In the genomic region with DNA sequence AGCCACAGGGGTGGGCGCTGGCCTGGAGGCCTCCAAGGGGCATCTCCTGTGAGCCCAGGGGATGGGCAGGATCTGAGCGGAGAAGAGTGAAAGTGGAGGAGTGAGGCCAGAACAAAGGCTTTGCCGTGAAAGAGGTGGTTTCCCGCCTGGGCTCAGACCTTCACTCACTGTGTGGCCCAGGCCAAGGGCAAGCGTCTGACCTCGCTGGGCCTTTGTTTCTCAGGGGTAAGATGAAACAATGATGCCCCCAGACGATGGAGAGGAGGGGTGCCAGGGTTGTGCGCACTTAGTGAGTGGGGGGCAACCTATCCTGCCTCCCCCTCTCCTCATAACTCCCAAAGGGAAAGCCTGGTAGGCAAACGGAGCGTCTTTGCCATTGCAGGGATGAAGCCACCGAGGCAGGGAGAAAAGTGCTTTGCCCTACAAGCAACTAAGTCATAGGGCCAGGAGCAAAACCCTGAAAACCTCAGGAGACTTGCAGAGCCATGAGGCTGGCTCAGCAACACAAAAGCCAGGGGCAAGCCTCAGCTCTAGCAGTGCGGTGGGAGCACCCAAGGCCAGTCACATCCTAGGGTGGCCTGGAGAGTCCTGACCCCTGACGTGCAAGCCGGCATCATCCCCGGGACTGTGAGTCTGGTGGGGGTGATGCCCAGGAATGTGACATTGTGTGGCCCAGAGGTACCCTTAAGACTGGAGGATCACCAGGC, we compare ENCODE assay signal across 9 cellular contexts. TPM values are rescaled to one million over a fixed set of nuclear protein-coding genes. Genes with fewer than 3 reads are reported as not detected.
DNase-seq lines count a peak whose midpoint lies in the region; ATAC-seq and TF ChIP-seq lines count a peak whose summit lies in the region.
"Had no signal": no experiment of that assay in that cellular context is flagged by ENCODE, and none has a peak within 500 bp of the region (broad histone marks: within the 10 kb centered on the region; RNA-seq: fewer than 3 reads in every experiment).

No MANE protein-coding gene starts in this region.

- 0 out of 2 replicates have a peak overlapping the region, but pooled peaks have one; percentile 63 for H2AFZ ChIP-seq in SK-N-SH (ENCODE audit: low read depth)

- H4K20me1 ChIP-seq in SK-N-SH (ENCODE audit: insufficient read depth), result peaks cover 18% of the 10 kb centered on the region

- ATAC-seq in SK-N-SH treated with all-trans-retinoic acid at 6 μM for 48 hours, result no peak
- peak; percentile 5 for ATAC-seq in activated CD8-positive, alpha-beta T cell treated with anti-CD3 and anti-CD28 coated beads for 36 hours
- ATAC-seq in stimulated activated memory B cell treated with anti-CD40 and anti-IgM and Interleukin-4, amounts not matched to agents 10 μg/mL and 1 μg/mL and 100 μg/mL, for 72 hours, result no peak
- no peak for ATAC-seq in HG02610 (IDR thresholded peaks at IDR 0.05; ENCODE audit: unreplicated experiment)
- no peak for ATAC-seq in gastrocnemius medialis

- DNase-seq in SK-N-SH (no peak), mucosa of gallbladder (ENCODE audit: low spot score) (no peak), gastrocnemius medialis (no peak)
- no peak for DNase-seq in activated CD8-positive, alpha-beta T cell treated with anti-CD3 and anti-CD28 coated beads for 36 hours

- H3K27me3 ChIP-seq in SK-N-SH (ENCODE audit: insufficient read depth) (no peaks in the 10 kb centered on the region), iPS-18a (ENCODE audit: control insufficient read depth, insufficient read depth, low read length) (no peaks in the 10 kb centered on the region), gastrocnemius medialis (peaks cover 15 to 21% (median 18%) of the 10 kb centered on the region in 3 donors)

- peaks cover 8% of the 10 kb centered on the region for H3F3A ChIP-seq in SK-N-SH (replicated peaks; ENCODE audit: insufficient read depth)

- peaks cover 22% of the 10 kb centered on the region for H3K79me2 ChIP-seq in SK-N-SH (ENCODE audit: insufficient read depth)

- H3K27me3 Mint-ChIP-seq in activated CD8-positive, alpha-beta T cell treated with anti-CD3 and anti-CD28 coated beads for 36 hours, result no peaks in the 10 kb centered on the region
- peaks cover 42% of the 10 kb centered on the region for H3K27me3 Mint-ChIP-seq in stimulated activated memory B cell treated with anti-CD40 and anti-IgM and Interleukin-4, amounts not matched to agents 10 μg/mL and 1 μg/mL and 100 μg/mL, for 72 hours

- in situ Hi-C loops in gastrocnemius medialis (cut with MboI; ENCODE audit: low sequenced_read_pairs in 4 of 4), result loop anchor here in 1 of 4 donors (10.0 kb wide), 1 partner anchor 61 kb away; no protein-coding TSS in a partner anchor

- no peaks in the 10 kb centered on the region for H3K9me2 ChIP-seq in SK-N-SH

- intact Hi-C loops in activated CD8-positive, alpha-beta T cell treated with anti-CD3 and anti-CD28 coated beads for 36 hours (cut with micrococcal nuclease), result no loop called here
- intact Hi-C loops in gastrocnemius medialis (cut with DNase I; ENCODE audit: low total_unique reads), result no loop called here

- CTCF ChIA-PET in SK-N-SH (lab: Yijun Ruan, JAX), result interaction anchor here (1.7 to 5.5 kb wide), 2 partner anchors 13 to 116 kb away, joined by 5 to 27 read pairs; a partner anchor contains a TSS
- CTCF ChIA-PET in activated CD8-positive, alpha-beta T cell treated with anti-CD3 and anti-CD28 coated beads for 36 hours (lab: Charles Lee), result interaction anchor here (2.2 kb wide), 1 partner anchor 12 kb away, joined by 13 read pairs; no protein-coding TSS in a partner anchor

- TF ChIP-seq RAD21 in SK-N-SH (IDR thresholded peaks at IDR 0.05; ENCODE audit: low read length), result no peak

- H3K36me3 ChIP-seq in SK-N-SH (replicated peaks in 1 of 2; ENCODE audit: control insufficient read depth in 1 of 2, insufficient read depth in 2 of 2, low read length in 1 of 2) (no peaks in the 10 kb centered on the region), iPS-18a (ENCODE audit: control insufficient read depth, low read depth, low read length) (no peaks in the 10 kb centered on the region), gastrocnemius medialis (no peaks in the 10 kb centered on the region)

- peak overlapping the region; percentile 63 for H3K9ac ChIP-seq in SK-N-SH
- H3K9ac ChIP-seq in iPS-18a (ENCODE audit: low read length), result peak overlapping the region; percentile 91

- TF ChIP-seq CTCF in SK-N-SH (IDR thresholded peaks at IDR 0.05), result no peak
- no peak for TF ChIP-seq CTCF in activated CD8-positive, alpha-beta T cell treated with anti-CD3 and anti-CD28 coated beads for 36 hours (IDR thresholded peaks at IDR 0.05)
- TF ChIP-seq CTCF in gastrocnemius medialis (IDR thresholded peaks at IDR 0.05 in 4 of 5, conservative IDR thresholded peaks at IDR 0.05 in 1 of 5), result no peak

- H3K9me3 ChIP-seq in SK-N-SH (no peaks in the 10 kb centered on the region), iPS-18a (ENCODE audit: control insufficient read depth, low read depth, low read length) (no peaks in the 10 kb centered on the region), gastrocnemius medialis (no peaks in the 10 kb centered on the region)

- peaks cover 5% of the 10 kb centered on the region for H3K36me3 Mint-ChIP-seq in activated CD8-positive, alpha-beta T cell treated with anti-CD3 and anti-CD28 coated beads for 36 hours (ENCODE audit: low read depth)
- no peaks in the 10 kb centered on the region for H3K36me3 Mint-ChIP-seq in stimulated activated memory B cell treated with anti-CD40 and anti-IgM and Interleukin-4, amounts not matched to agents 10 μg/mL and 1 μg/mL and 100 μg/mL, for 72 hours

- peak overlapping the region; percentile 84 for H3K4me2 ChIP-seq in SK-N-SH

- H3K9me3 Mint-ChIP-seq in activated CD8-positive, alpha-beta T cell treated with anti-CD3 and anti-CD28 coated beads for 36 hours, result no peaks in the 10 kb centered on the region
- H3K9me3 Mint-ChIP-seq in stimulated activated memory B cell treated with anti-CD40 and anti-IgM and Interleukin-4, amounts not matched to agents 10 μg/mL and 1 μg/mL and 100 μg/mL, for 72 hours, result no peaks in the 10 kb centered on the region

- peak overlapping the region; percentile 52 to 66 for H3K4me3 ChIP-seq in SK-N-SH (ENCODE audit: low read depth in 2 of 2, low read length in 1 of 2)
- H3K4me3 ChIP-seq in iPS-18a (ENCODE audit: low read length), result peak overlapping the region; percentile 68
- H3K4me3 ChIP-seq in gastrocnemius medialis, result peak overlapping the region in 2 of 4 donors; percentile 42 to 48

- peak overlapping the region; percentile 87 for H3K27ac Mint-ChIP-seq in activated CD8-positive, alpha-beta T cell treated with anti-CD3 and anti-CD28 coated beads for 36 hours
- H3K27ac Mint-ChIP-seq in stimulated activated memory B cell treated with anti-CD40 and anti-IgM and Interleukin-4, amounts not matched to agents 10 μg/mL and 1 μg/mL and 100 μg/mL, for 72 hours, result no peak overlapping the region

- no peak for TF ChIP-seq POLR2A in gastrocnemius medialis (IDR thresholded peaks at IDR 0.05)

- 61% methylated on average over 11 of the region's 15 CpGs for WGBS in SK-N-SH (ENCODE audit: low lambda C conversion rate)

- peaks cover 8 to 29% of the 10 kb centered on the region in 2 experiments; a peak in 2 of 4 replicates for H3K4me1 ChIP-seq in SK-N-SH (ENCODE audit: control insufficient read depth in 1 of 2, insufficient read depth in 2 of 2, low read depth in 1 of 2, low read length in 1 of 2)
- H3K4me1 ChIP-seq in iPS-18a (ENCODE audit: control insufficient read depth, low read depth, low read length), result peaks cover 9% of the 10 kb centered on the region
- peaks cover 18 to 27% of the 10 kb centered on the region in 2 donors for H3K4me1 ChIP-seq in gastrocnemius medialis

- POLR2A ChIA-PET in SK-N-SH (lab: Yijun Ruan, JAX), result interaction anchor here (0.8 to 1.2 kb wide), 5 partner anchors 12 to 212 kb away, joined by 3 to 12 read pairs (median 3); no protein-coding TSS in a partner anchor
- POLR2A ChIA-PET in activated CD8-positive, alpha-beta T cell treated with anti-CD3 and anti-CD28 coated beads for 36 hours (lab: Charles Lee), result interaction anchor here (1.5 to 1.8 kb wide), 2 partner anchors 12 to 27 kb away, joined by 4 to 9 read pairs; a partner anchor contains a TSS

- no peak for TF ChIP-seq EP300 in SK-N-SH (IDR thresholded peaks at IDR 0.05; ENCODE audit: borderline replicate concordance in 1 of 2, low read depth in 1 of 2, low read length in 1 of 2)

- peak overlapping the region; percentile 80 for H3K4me3 Mint-ChIP-seq in activated CD8-positive, alpha-beta T cell treated with anti-CD3 and anti-CD28 coated beads for 36 hours
- peak overlapping the region; percentile 26 for H3K4me3 Mint-ChIP-seq in stimulated activated memory B cell treated with anti-CD40 and anti-IgM and Interleukin-4, amounts not matched to agents 10 μg/mL and 1 μg/mL and 100 μg/mL, for 72 hours

- peaks cover 21% of the 10 kb centered on the region for H3K4me1 Mint-ChIP-seq in activated CD8-positive, alpha-beta T cell treated with anti-CD3 and anti-CD28 coated beads for 36 hours (ENCODE audit: low read depth)
- H3K4me1 Mint-ChIP-seq in stimulated activated memory B cell treated with anti-CD40 and anti-IgM and Interleukin-4, amounts not matched to agents 10 μg/mL and 1 μg/mL and 100 μg/mL, for 72 hours, result peaks cover 32% of the 10 kb centered on the region

- peak overlapping the region; percentile 60 to 97; a peak in 3 of 4 replicates for H3K27ac ChIP-seq in SK-N-SH (ENCODE audit: low read depth in 2 of 2, low read length in 1 of 2)
- peak overlapping the region; percentile 88 for H3K27ac ChIP-seq in iPS-18a (ENCODE audit: low read length)
- H3K27ac ChIP-seq in gastrocnemius medialis, result peak overlapping the region in 1 of 4 donors; percentile 25

RNA-seq across cellular contexts. Expression of a gene that starts 0.9 kb away (rescaled TPM):
- polyA plus RNA-seq in SK-N-SH (2012; rRNA removed), result 89.8 and 111 TPM in 2 replicates
- 58.5 and 83.6 TPM in 2 replicates for polyA plus RNA-seq in SK-N-SH (2012; cell fraction: cytosol; rRNA removed)
- 103 and 122 TPM in 2 replicates for polyA plus RNA-seq in SK-N-SH (2012; cell fraction: nucleus; rRNA removed)
- total RNA-seq in activated CD8-positive, alpha-beta T cell treated with anti-CD3 and anti-CD28 coated beads for 36 hours, result 10 to 100 TPM; 17.8 to 18.4 TPM
- total RNA-seq in mucosa of gallbladder (11.1 TPM), gastrocnemius medialis (1 to 10 TPM in 1 of 4 donors, under 1 TPM in 3; 0.51 to 1.9 (median 0.88) TPM)
- total RNA-seq: bronchial epithelial cell had no signal

RNA-seq across cellular contexts. Expression of a gene that starts 4.0 kb away (rescaled TPM):
- polyA plus RNA-seq in SK-N-SH (2012; rRNA removed), result 9.9 and 12.9 TPM in 2 replicates
- 1.5 and 2.4 TPM in 2 replicates for polyA plus RNA-seq in SK-N-SH (2012; cell fraction: cytosol; rRNA removed)
- polyA plus RNA-seq in SK-N-SH (2012; cell fraction: nucleus; rRNA removed), result 82.0 and 145 TPM in 2 replicates
- 10 to 100 TPM; 37.4 to 39.1 TPM for total RNA-seq in activated CD8-positive, alpha-beta T cell treated with anti-CD3 and anti-CD28 coated beads for 36 hours
- 30.2 TPM for total RNA-seq in mucosa of gallbladder
- 1 to 10 TPM; 2.4 to 9.1 (median 6.0) TPM for total RNA-seq in gastrocnemius medialis

RNA-seq across cellular contexts. Expression of a gene that starts 27.2 kb away (rescaled TPM):
- 5.6 and 6.5 TPM in 2 replicates for polyA plus RNA-seq in SK-N-SH (2012; rRNA removed)
- 3.2 and 4.9 TPM in 2 replicates for polyA plus RNA-seq in SK-N-SH (2012; cell fraction: cytosol; rRNA removed)
- polyA plus RNA-seq in SK-N-SH (2012; cell fraction: nucleus; rRNA removed), result 9.9 and 10.9 TPM in 2 replicates
- total RNA-seq in activated CD8-positive, alpha-beta T cell treated with anti-CD3 and anti-CD28 coated beads for 36 hours, result 10 to 100 TPM; 16.2 to 16.3 TPM
- total RNA-seq in mucosa of gallbladder (12.1 TPM), gastrocnemius medialis (10 to 100 TPM in 1 of 4 donors, 1 to 10 TPM in 3; 6.1 to 14.3 (median 6.8) TPM)

RNA-seq across cellular contexts. Expression of a gene that starts 42.3 kb away (rescaled TPM):
- 8.2 and 9.4 TPM in 2 replicates for polyA plus RNA-seq in SK-N-SH (2012; rRNA removed)
- 3.6 and 6.1 TPM in 2 replicates for polyA plus RNA-seq in SK-N-SH (2012; cell fraction: cytosol; rRNA removed)
- polyA plus RNA-seq in SK-N-SH (2012; cell fraction: nucleus; rRNA removed), result 18.3 and 28.9 TPM in 2 replicates
- not detected for total RNA-seq in activated CD8-positive, alpha-beta T cell treated with anti-CD3 and anti-CD28 coated beads for 36 hours
- total RNA-seq in mucosa of gallbladder (3.2 TPM), gastrocnemius medialis (1 to 10 TPM; 1.2 to 4.8 (median 3.1) TPM)

RNA-seq across cellular contexts. Expression of a gene that starts 53.6 kb away (rescaled TPM):
- 65.4 and 72.8 TPM in 2 replicates for polyA plus RNA-seq in SK-N-SH (2012; rRNA removed)
- polyA plus RNA-seq in SK-N-SH (2012; cell fraction: cytosol; rRNA removed), result 47.9 and 57.4 TPM in 2 replicates
- polyA plus RNA-seq in SK-N-SH (2012; cell fraction: nucleus; rRNA removed), result 132 and 145 TPM in 2 replicates
- total RNA-seq in activated CD8-positive, alpha-beta T cell treated with anti-CD3 and anti-CD28 coated beads for 36 hours, result 10 to 100 TPM; 41.7 to 44.2 TPM
- total RNA-seq in mucosa of gallbladder (52.2 TPM), gastrocnemius medialis (10 to 100 TPM; 26.9 to 35.1 (median 27.8) TPM)
